2 cellular contexts compared by ENCODE assay signal in genomic region chr7:23107781-23108180, GRCh38.
TF ChIP-seq lines count a peak whose summit lies in the region.

No MANE protein-coding gene starts in this region.

TF ChIP-seq in HepG2, 621 proteins besides CTCF, POLR2A, EP300 and RAD21:
- TF ChIP-seq MAFK (conservative IDR thresholded peaks at IDR 0.05 in 1 of 2, IDR thresholded peaks at IDR 0.05 in 1 of 2; ENCODE audit: low read length in 2 of 2) (0 out of 4 replicates have a peak, but pooled peaks of 1 of the 2 experiments have one; percentile 3), ZBTB44 (CRISPR knock-in tag; IDR thresholded peaks at IDR 0.05) (no peak)

TF ChIP-seq in K562, 482 proteins besides CTCF, POLR2A, EP300 and RAD21:
- TF ChIP-seq CBFB (CRISPR knock-in tag; IDR thresholded peaks at IDR 0.05): no peak
- no peak for TF ChIP-seq ELF1 (tag; IDR thresholded peaks at IDR 0.05)
- TF ChIP-seq ZBTB26 (CRISPR knock-in tag; IDR thresholded peaks at IDR 0.05): no peak
- TF ChIP-seq ZNF347 (CRISPR knock-in tag; IDR thresholded peaks at IDR 0.05; ENCODE audit: low read depth): no peak
- no peak for TF ChIP-seq ZNF431 (CRISPR knock-in tag; IDR thresholded peaks at IDR 0.05)
- no peak for TF ChIP-seq SIN3A (IDR thresholded peaks at IDR 0.05; ENCODE audit: borderline replicate concordance in 2 of 2, control insufficient read depth in 1 of 2, low read depth in 2 of 2, low read length in 2 of 2)
- TF ChIP-seq RBM39 (optimal IDR thresholded peaks at IDR 0.05; ENCODE audit: low read depth, low read length): no peak
- TF ChIP-seq TGIF2 (CRISPR knock-in tag; IDR thresholded peaks at IDR 0.05): no peak
- TF ChIP-seq SRF (CRISPR knock-in tag; IDR thresholded peaks at IDR 0.05): no peak
- TF ChIP-seq GTF2E2 (tag; IDR thresholded peaks at IDR 0.05): no peak
- no peak for TF ChIP-seq HBP1 (CRISPR knock-in tag; IDR thresholded peaks at IDR 0.05)
- no peak for TF ChIP-seq GTF2F1 (IDR thresholded peaks at IDR 0.05; ENCODE audit: low read depth, low read length)
- TF ChIP-seq TARDBP (IDR thresholded peaks at IDR 0.05): no peak
